ENCODE assay signal across 25 cellular contexts in the genomic region with DNA sequence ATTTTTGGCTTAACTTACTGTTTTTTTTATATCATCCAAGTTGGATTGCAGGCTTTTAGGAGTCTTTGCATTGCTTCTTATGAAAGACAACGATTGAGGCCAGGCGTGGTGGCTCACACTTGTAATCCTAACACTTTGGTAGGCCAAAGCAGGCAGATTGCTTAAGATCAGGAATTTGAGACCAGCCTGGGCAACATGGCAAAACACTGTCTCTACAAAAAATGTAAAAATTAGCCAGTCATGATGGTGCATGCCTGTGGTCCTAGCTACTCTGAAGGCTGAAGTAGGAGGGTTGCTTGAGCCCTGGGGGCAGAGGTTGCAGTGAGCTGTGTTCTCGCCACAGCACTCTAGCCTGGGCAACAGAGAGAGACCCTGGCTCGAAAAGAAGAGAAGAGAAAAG. TPM values are rescaled to one million over a fixed set of nuclear protein-coding genes. Genes with fewer than 3 reads are reported as not detected.
A peak's percentile ranks its signal among the peaks of the same experiment; 100 is the strongest.
DNase-seq lines count a peak whose midpoint lies in the region; ATAC-seq, FAIRE-seq and TF ChIP-seq lines count a peak whose summit lies in the region.
"Had no signal": no experiment of that assay in that cellular context is flagged by ENCODE, and none has a peak within 500 bp of the region (broad histone marks: within the 10 kb centered on the region; RNA-seq: fewer than 3 reads in every experiment).

No MANE protein-coding gene starts in this region.

- DNase-seq in AG10803 (ENCODE audit: low read depth) (peak; percentile 90), astrocyte (ENCODE audit: low read depth) (no peak), fibroblast of lung (ENCODE audit: low read depth in 2 of 2) (peak; percentile 38 to 53), nephron progenitor cell (no peak), PC-9 (no peak), right lobe of liver (no peak), NOMO-1 (lab: John Stamatoyannopoulos, UW; ENCODE audit: unreplicated experiment in 2 of 2) (no peak)
- no peak for DNase-seq in NK-92 treated with Interleukin-12 subunit alpha and Interleukin-12 subunit beta, amount 100 ng/mL, for 24 hours (lab: John Stamatoyannopoulos, UW)
- DNase-seq: activated CD4-positive, alpha-beta T cell treated with anti-CD3 and anti-CD28 coated beads for 1 hour; activated CD8-positive, alpha-beta memory T cell treated with anti-CD3 and anti-CD28 coated beads for 24 hours; activated naive CD4-positive, alpha-beta T cell; activated T-cell treated with anti-CD3 and anti-CD28 coated beads, Interleukin-2, amount 50 U/mL, for 24 hours; C1 segment of cervical spinal cord; Calu3; Kasumi-1; NCI-H187 treated with DMSO at 0.1 percent for 48 hours; retina; stimulated activated CD4-positive, alpha-beta T cell treated with anti-CD3 and anti-CD28 coated beads, Interleukin-12 subunit alpha, Interleukin-12 subunit beta, amount 100 ng/mL, for 4 hours; T-helper 1 cell had no signal

- H2AFZ ChIP-seq in astrocyte (ENCODE audit: low read depth, low read length): no peak overlapping the region
- no peak overlapping the region for H2AFZ ChIP-seq in fibroblast of lung (ENCODE audit: low read length)
- no peak overlapping the region for H2AFZ ChIP-seq in PC-9

- H3K27me3 Mint-ChIP-seq in astrocyte (ENCODE audit: low read depth, unreplicated experiment) (no peaks in the 10 kb centered on the region), nephron progenitor cell (ENCODE audit: low read depth, poor library complexity) (peaks cover 3% of the 10 kb centered on the region)
- H3K27me3 Mint-ChIP-seq: activated T-cell treated with anti-CD3 and anti-CD28 coated beads, Interleukin-2, amount 50 U/mL, for 24 hours had no signal

- no peak overlapping the region for H3K4me2 ChIP-seq in astrocyte (ENCODE audit: low read length)
- no peak overlapping the region for H3K4me2 ChIP-seq in fibroblast of lung (ENCODE audit: extremely low read depth, insufficient read depth, low read length)
- no peak overlapping the region for H3K4me2 ChIP-seq in PC-9
- H3K4me2 ChIP-seq: A549 had no signal

- H3K4me1 ChIP-seq in astrocyte (ENCODE audit: insufficient read depth, low read length) (no peaks in the 10 kb centered on the region), fibroblast of lung (ENCODE audit: control insufficient read depth, extremely low read depth, insufficient read depth, low read length) (no peaks in the 10 kb centered on the region), PC-9 (replicated peaks; ENCODE audit: insufficient read depth) (no peaks in the 10 kb centered on the region), right lobe of liver (no peaks in the 10 kb centered on the region)

- POLR2A ChIA-PET in PC-9 (lab: Charles Lee; ENCODE audit: unreplicated experiment): no interaction called here

- H3K27ac Mint-ChIP-seq in astrocyte (ENCODE audit: unreplicated experiment): peak overlapping the region; percentile 85
- H3K27ac Mint-ChIP-seq in nephron progenitor cell: peak overlapping the region; percentile 80

- WGBS in right lobe of liver (ENCODE audit: insufficient coverage, low coverage, low lambda C conversion rate, missing lambda C conversion rate): 100% methylated on average over 2 of the region's 4 CpGs

- no peak overlapping the region for H3K9ac ChIP-seq in astrocyte (ENCODE audit: low read length)
- no peak overlapping the region for H3K9ac ChIP-seq in fibroblast of lung (ENCODE audit: insufficient read depth, low read length)

- FAIRE-seq in astrocyte (lab: Jason Lieb, UNC): no peak
- FAIRE-seq: A549, frontal cortex, keratinocyte, TTC549 had no signal

- no peaks in the 10 kb centered on the region for H3K36me3 ChIP-seq in astrocyte (ENCODE audit: insufficient read depth, low read length)
- no peaks in the 10 kb centered on the region for H3K36me3 ChIP-seq in fibroblast of lung (ENCODE audit: control insufficient read depth, insufficient read depth, low read length)
- H3K36me3 ChIP-seq in PC-9 (ENCODE audit: low read depth): no peaks in the 10 kb centered on the region
- H3K36me3 ChIP-seq in right lobe of liver: no peaks in the 10 kb centered on the region

- no peaks in the 10 kb centered on the region for H3F3A ChIP-seq in PC-9 (ENCODE audit: insufficient read depth, low read depth)

- no peak for TF ChIP-seq POLR2A in right lobe of liver (IDR thresholded peaks at IDR 0.05)

- H3K9me3 ChIP-seq in astrocyte (ENCODE audit: insufficient read depth, low read depth, low read length) (no peaks in the 10 kb centered on the region), fibroblast of lung (ENCODE audit: control insufficient read depth, insufficient read depth, low read depth, low read length) (no peaks in the 10 kb centered on the region), PC-9 (ENCODE audit: insufficient read depth, low read depth) (no peaks in the 10 kb centered on the region), right lobe of liver (no peaks in the 10 kb centered on the region)
- H3K9me3 ChIP-seq: A549, SJSA1 had no signal

- ATAC-seq in right lobe of liver: no peak
- ATAC-seq: A549, Panc1 had no signal

- H4K20me1 ChIP-seq in astrocyte (ENCODE audit: insufficient read depth, low read length) (peaks cover 31% of the 10 kb centered on the region), fibroblast of lung (ENCODE audit: control insufficient read depth, extremely low read depth, insufficient read depth, low read length) (no peaks in the 10 kb centered on the region), PC-9 (ENCODE audit: insufficient read depth) (no peaks in the 10 kb centered on the region)

- H3K4me1 Mint-ChIP-seq in astrocyte (ENCODE audit: low read depth, unreplicated experiment) (peaks cover 12% of the 10 kb centered on the region), nephron progenitor cell (no peaks in the 10 kb centered on the region)

- CTCF ChIA-PET in PC-9 (lab: Charles Lee): no interaction called here

- H3K4me3 Mint-ChIP-seq in astrocyte (ENCODE audit: unreplicated experiment): no peak overlapping the region
- no peak overlapping the region for H3K4me3 Mint-ChIP-seq in nephron progenitor cell
- H3K4me3 Mint-ChIP-seq: activated T-cell treated with anti-CD3 and anti-CD28 coated beads, Interleukin-2, amount 50 U/mL, for 24 hours had no signal

- BruUV-seq in PC-9 (replicated peaks; lab: Mats Ljungman, UMichigan): no TSS peak

- no peaks in the 10 kb centered on the region for H3K9me3 Mint-ChIP-seq in astrocyte (ENCODE audit: unreplicated experiment)
- no peaks in the 10 kb centered on the region for H3K9me3 Mint-ChIP-seq in nephron progenitor cell
- H3K9me3 Mint-ChIP-seq: activated T-cell treated with anti-CD3 and anti-CD28 coated beads, Interleukin-2, amount 50 U/mL, for 24 hours had no signal

- H3K36me3 Mint-ChIP-seq in astrocyte (ENCODE audit: low read depth, unreplicated experiment): peaks cover 2% of the 10 kb centered on the region
- peaks cover 29% of the 10 kb centered on the region for H3K36me3 Mint-ChIP-seq in nephron progenitor cell (ENCODE audit: low read depth)

- intact Hi-C loops in PC-9 (cut with micrococcal nuclease; ENCODE audit: unreplicated experiment) (no loop called here), right lobe of liver (cut with DNase I) (no loop called here)

- no peak overlapping the region for H3K27ac ChIP-seq in astrocyte (ENCODE audit: low read depth, low read length)
- H3K27ac ChIP-seq in fibroblast of lung (ENCODE audit: insufficient read depth, low read length): no peak overlapping the region
- no peak overlapping the region for H3K27ac ChIP-seq in PC-9
- no peak overlapping the region for H3K27ac ChIP-seq in right lobe of liver
- H3K27ac ChIP-seq: A549, SJSA1 had no signal

- H3K27me3 ChIP-seq in astrocyte (ENCODE audit: insufficient read depth, low read length) (no peaks in the 10 kb centered on the region), fibroblast of lung (ENCODE audit: control insufficient read depth, insufficient read depth, low read length) (no peaks in the 10 kb centered on the region), PC-9 (ENCODE audit: insufficient read depth, low read depth) (no peaks in the 10 kb centered on the region), right lobe of liver (no peaks in the 10 kb centered on the region)
- H3K27me3 ChIP-seq: SJSA1 had no signal

- no peak for TF ChIP-seq CTCF in AG10803 (conservative IDR thresholded peaks at IDR 0.05; ENCODE audit: low read length)
- TF ChIP-seq CTCF in astrocyte (IDR thresholded peaks at IDR 0.05; ENCODE audit: insufficient read depth, low read depth, low read length): no peak
- no peak for TF ChIP-seq CTCF in fibroblast of lung (conservative IDR thresholded peaks at IDR 0.05 in 1 of 2, IDR thresholded peaks at IDR 0.05 in 1 of 2; ENCODE audit: low read depth in 1 of 2, low read length in 2 of 2)
- TF ChIP-seq CTCF in nephron progenitor cell (IDR thresholded peaks at IDR 0.05): no peak
- TF ChIP-seq CTCF in PC-9 (conservative IDR thresholded peaks at IDR 0.05): no peak
- TF ChIP-seq CTCF in right lobe of liver (IDR thresholded peaks at IDR 0.05): no peak

- H3K79me2 ChIP-seq in astrocyte (ENCODE audit: insufficient read depth, low read length) (peaks cover 32% of the 10 kb centered on the region), fibroblast of lung (ENCODE audit: control insufficient read depth, insufficient read depth, low read length) (no peaks in the 10 kb centered on the region), PC-9 (ENCODE audit: low read depth) (no peaks in the 10 kb centered on the region)

- H3K4me3 ChIP-seq in AG10803 (ENCODE audit: low read length): no peak overlapping the region
- no peak overlapping the region for H3K4me3 ChIP-seq in astrocyte (ENCODE audit: insufficient read depth, low read depth, low read length)
- no peak overlapping the region for H3K4me3 ChIP-seq in fibroblast of lung (replicated peaks in 1 of 4; ENCODE audit: control extremely low read depth in 1 of 4, insufficient read depth in 1 of 4, low read depth in 3 of 4, low read length in 4 of 4)
- no peak overlapping the region for H3K4me3 ChIP-seq in PC-9
- no peak overlapping the region for H3K4me3 ChIP-seq in right lobe of liver
- H3K4me3 ChIP-seq: A549, SJSA1 had no signal

- no peaks in the 10 kb centered on the region for H3K9me2 ChIP-seq in PC-9 (ENCODE audit: insufficient read depth)

RNA-seq across cellular contexts. Expression of a gene that starts 56.6 kb away (rescaled TPM):
- 30.5 and 35.1 TPM in 2 replicates for total RNA-seq in astrocyte
- total RNA-seq in fibroblast of lung: 13.4 and 17.7 TPM in 2 replicates
- polyA plus RNA-seq in fibroblast of lung: 23.4 and 37.0 TPM in 2 replicates
- polyA plus RNA-seq in fibroblast of lung (2012): 23.1 and 30.3 TPM in 2 replicates
- 16.3 and 17.4 TPM in 2 replicates for polyA minus RNA-seq in fibroblast of lung (ENCODE audit: low replicate concordance)
- total RNA-seq in PC-9 (2021): 44.4 and 59.0 TPM in 2 replicates
- total RNA-seq in right lobe of liver: 10 to 100 TPM; 30.5 to 57.3 (median 36.2) TPM

Comparison
In these comparisons a context has a peak if more than half of its experiments do, and no peak if none do; other contexts are left out.
1. DNase-seq: peak in AG10803 (single experiment) and fibroblast of lung (2 of 2); none in astrocyte (single experiment), nephron progenitor cell (single experiment), PC-9 (0 of 2), right lobe of liver (0 of 3), NOMO-1 (0 of 2) and NK-92 treated with Interleukin-12 subunit alpha and Interleukin-12 subunit beta, amount 100 ng/mL, for 24 hours (single experiment).